ENCODE assay signal across 11 cellular contexts in genomic region chr2:28378679-28379392, GRCh38.
DNase-seq lines count a peak whose midpoint lies in the region; ATAC-seq and FAIRE-seq lines count a peak whose summit lies in the region.
"Had no signal": no experiment of that assay in that cellular context is flagged by ENCODE, and none has a peak within 500 bp of the region (broad histone marks: within the 10 kb centered on the region; RNA-seq: fewer than 3 reads in every experiment).

No MANE protein-coding gene starts in this region.

- peak; percentile 30 for ATAC-seq in stimulated activated naive CD8-positive, alpha-beta T cell treated with anti-CD3 and anti-CD28 coated beads, Interleukin-15, Interleukin-2, amounts not matched to agents 100 U/mL and 50 U/mL, for 24 hours

- DNase-seq in Kasumi-1 (lab: John Stamatoyannopoulos, UW) (peak; percentile 78 to 83), SKM-1 (lab: John Stamatoyannopoulos, UW; ENCODE audit: unreplicated experiment) (peak; percentile 34), islet precursor cell (peak; percentile 41), NCI-H526 (lab: John Stamatoyannopoulos, UW) (no peak), SW480 (ENCODE audit: low spot score) (no peak), RCC 7860 (ENCODE audit: low spot score) (no peak)
- DNase-seq in stimulated activated naive CD8-positive, alpha-beta T cell treated with anti-CD3 and anti-CD28 coated beads, Interleukin-15, Interleukin-2, amounts not matched to agents 100 U/mL and 50 U/mL, for 24 hours: no peak
- DNase-seq: activated naive CD4-positive, alpha-beta T cell; NCI-H187; WERI-Rb-1 had no signal

- no peak for FAIRE-seq in RCC 7860 (lab: Jason Lieb, UNC)
- FAIRE-seq: colon had no signal

Comparison
In these comparisons a context has a peak if more than half of its experiments do, and no peak if none do; other contexts are left out.
1. DNase-seq: peak in Kasumi-1 (2 of 2), SKM-1 (single experiment) and islet precursor cell (single experiment); none in stimulated activated naive CD8-positive, alpha-beta T cell treated with anti-CD3 and anti-CD28 coated beads, Interleukin-15, Interleukin-2, amounts not matched to agents 100 U/mL and 50 U/mL, for 24 hours (single experiment), NCI-H526 (0 of 2), SW480 (single experiment) and RCC 7860 (single experiment).